In the genomic region with DNA sequence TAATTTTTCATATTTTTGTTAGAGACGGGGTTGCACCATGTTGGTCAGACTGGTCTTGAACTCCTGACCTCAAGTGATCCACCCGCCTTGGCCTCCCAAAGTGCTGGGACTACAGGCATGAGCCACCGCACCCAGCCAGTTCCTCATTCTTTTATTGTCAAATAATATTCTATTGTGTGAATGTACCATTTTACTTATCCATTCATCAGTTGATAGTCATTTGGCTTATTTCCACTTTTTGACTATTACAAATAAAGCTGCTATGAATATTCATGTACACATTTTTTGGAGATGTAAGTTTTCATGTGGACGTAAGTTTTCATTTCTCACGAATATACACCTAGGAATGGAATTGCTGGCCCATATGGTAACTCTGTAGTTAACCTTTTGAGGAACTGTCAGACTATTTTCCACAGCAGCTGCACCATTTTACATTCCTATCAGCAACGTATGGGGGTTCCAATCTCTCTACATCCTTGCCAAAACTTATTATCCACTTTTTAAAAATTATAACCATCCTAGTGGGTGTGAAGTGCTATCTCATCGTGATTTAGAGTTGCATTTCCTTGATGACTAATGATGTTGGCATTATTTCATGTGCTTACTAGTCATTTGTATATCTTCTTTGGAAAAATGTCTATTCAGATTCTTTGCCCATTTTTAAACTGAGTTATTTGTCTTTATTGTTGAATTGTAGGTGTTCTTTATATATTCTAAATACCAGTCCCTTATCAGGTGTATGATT, we compare ENCODE assay signal across 18 cellular contexts. TPM values are rescaled to one million over a fixed set of nuclear protein-coding genes. Genes with fewer than 3 reads are reported as not detected.
DNase-seq lines count a peak whose midpoint lies in the region; ATAC-seq, FAIRE-seq and TF ChIP-seq lines count a peak whose summit lies in the region.
"Had no signal": no experiment of that assay in that cellular context is flagged by ENCODE, and none has a peak within 500 bp of the region (broad histone marks: within the 10 kb centered on the region; RNA-seq: fewer than 3 reads in every experiment).

No MANE protein-coding gene starts in this region.

- POLR2A ChIA-PET in A549 (lab: Yijun Ruan, JAX): no interaction called here
- POLR2A ChIA-PET in Caco-2 (lab: Charles Lee): no interaction called here

- 75% methylated on average over 7 of the region's 7 CpGs for WGBS in A549 (ENCODE audit: missing lambda C conversion rate)

- H3K4me1 Mint-ChIP-seq in HFFc6 (ENCODE audit: low read depth) (peaks cover 21% of the 10 kb centered on the region), Caco-2 (ENCODE audit: low read depth, unreplicated experiment) (no peaks in the 10 kb centered on the region)

- H3K27me3 ChIP-seq in adipocyte (replicated peaks; ENCODE audit: control insufficient read depth, insufficient read depth, low read length): no peaks in the 10 kb centered on the region
- H3K27me3 ChIP-seq in Caco-2 (replicated peaks; ENCODE audit: control insufficient read depth, insufficient read depth, low read length): no peaks in the 10 kb centered on the region
- H3K27me3 ChIP-seq: esophagus muscularis mucosa, tibial nerve had no signal

- CTCF ChIA-PET in A549 (lab: Yijun Ruan, JAX) (no interaction called here), Caco-2 (lab: Charles Lee) (no interaction called here)

- no peak for TF ChIP-seq CTCF in A549 (IDR thresholded peaks at IDR 0.05)
- no peak for TF ChIP-seq CTCF in HFFc6 (IDR thresholded peaks at IDR 0.05)
- TF ChIP-seq CTCF in fibroblast of the aortic adventitia (IDR thresholded peaks at IDR 0.05; ENCODE audit: insufficient read depth, low read length): no peak
- no peak for TF ChIP-seq CTCF in Caco-2 (IDR thresholded peaks at IDR 0.05; ENCODE audit: insufficient read depth in 1 of 2, low read depth in 1 of 2, low read length in 1 of 2, severe bottlenecking in 1 of 2, unreplicated experiment in 1 of 2)

- no peak overlapping the region for H3K9ac ChIP-seq in adipocyte (ENCODE audit: low read length)

- peak overlapping the region; percentile 33 to 37; a peak in 2 of 6 replicates for H3K27ac ChIP-seq in A549
- H3K27ac ChIP-seq: esophagus muscularis mucosa, tibial nerve had no signal

- H3K36me3 ChIP-seq in adipocyte (ENCODE audit: control insufficient read depth, insufficient read depth, low read length, severe bottlenecking): no peaks in the 10 kb centered on the region
- H3K36me3 ChIP-seq in Caco-2 (ENCODE audit: control insufficient read depth, insufficient read depth, low read length): no peaks in the 10 kb centered on the region; the same call in 1 of the 2 replicates

- no TSS peak for BruUV-seq in Caco-2 (replicated peaks; lab: Mats Ljungman, UMichigan)

- no peak for TF ChIP-seq RAD21 in A549 (conservative IDR thresholded peaks at IDR 0.05 in 1 of 2, IDR thresholded peaks at IDR 0.05 in 1 of 2)

- H3K4me1 ChIP-seq in A549 (peaks cover 10% of the 10 kb centered on the region; the same call in 2 of the 3 replicates), adipocyte (ENCODE audit: control insufficient read depth, insufficient read depth, low read length) (peaks cover 16% of the 10 kb centered on the region), Caco-2 (no peaks in the 10 kb centered on the region)
- H3K4me1 ChIP-seq: esophagus muscularis mucosa, tibial nerve had no signal

- H3K4me2 ChIP-seq in A549: no peak overlapping the region

- ATAC-seq in A549 (no peak), GM18867 (IDR thresholded peaks at IDR 0.05; ENCODE audit: unreplicated experiment) (no peak)
- ATAC-seq: Right ventricle myocardium inferior had no signal

- H3K4me3 ChIP-seq in A549: no peak overlapping the region
- H3K4me3 ChIP-seq in adipocyte (ENCODE audit: low read length): no peak overlapping the region
- H3K4me3 ChIP-seq in fibroblast of the aortic adventitia (ENCODE audit: low read depth, low read length): no peak overlapping the region
- H3K4me3 ChIP-seq in Caco-2 (ENCODE audit: low read depth, low read length): no peak overlapping the region
- H3K4me3 ChIP-seq: esophagus muscularis mucosa, tibial nerve had no signal

- H3K27ac Mint-ChIP-seq in HFFc6 (peak overlapping the region; percentile 59), Caco-2 (ENCODE audit: unreplicated experiment) (no peak overlapping the region)
- H3K27ac Mint-ChIP-seq: activated CD4-positive, alpha-beta memory T cell treated with anti-CD3 and anti-CD28 coated beads, Interleukin-2, amount 10 ng/mL, durations not matched to agents 7 days and 5 days; immature natural killer cell; progenitor cell of endocrine pancreas had no signal

- H3K27me3 Mint-ChIP-seq in HFFc6 (ENCODE audit: insufficient read depth): peaks cover under 1% of the 10 kb centered on the region
- no peaks in the 10 kb centered on the region for H3K27me3 Mint-ChIP-seq in Caco-2 (ENCODE audit: insufficient read depth, unreplicated experiment)
- H3K27me3 Mint-ChIP-seq: activated CD4-positive, alpha-beta memory T cell treated with anti-CD3 and anti-CD28 coated beads, Interleukin-2, amount 10 ng/mL, durations not matched to agents 7 days and 5 days; central memory CD8-positive, alpha-beta T cell; progenitor cell of endocrine pancreas had no signal

- DNase-seq in A549 (ENCODE audit: low read depth in 1 of 2, low spot score in 1 of 2) (peak in 1 of 2 experiments; percentile 49), HFFc6 (peak; percentile 62), adipocyte (ENCODE audit: low read depth) (peak; percentile 13), fibroblast of the aortic adventitia (ENCODE audit: low read depth) (peak; percentile 53), middle frontal gyrus (ENCODE audit: extremely low spot score, low spot score) (no peak), Caco-2 (no peak), activated gamma-delta T cell treated with Interleukin-2 at 50 U/mL for 16 hours (no peak)
- DNase-seq: activated CD4-positive, alpha-beta memory T cell treated with anti-CD3 and anti-CD28 coated beads, Interleukin-2, amount 10 ng/mL, durations not matched to agents 7 days and 5 days; activated naive CD4-positive, alpha-beta T cell; immature natural killer cell; NCI-H1930; NCI-H748 treated with DMSO at 0.1 percent for 48 hours had no signal

- TF ChIP-seq EP300 in A549 (IDR thresholded peaks at IDR 0.05): no peak

- H3K9me3 Mint-ChIP-seq in HFFc6 (peaks cover 22% of the 10 kb centered on the region), Caco-2 (ENCODE audit: unreplicated experiment) (peaks cover 16% of the 10 kb centered on the region)
- H3K9me3 Mint-ChIP-seq: central memory CD8-positive, alpha-beta T cell had no signal

- H3K36me3 Mint-ChIP-seq in HFFc6 (ENCODE audit: low read depth): peaks cover 55% of the 10 kb centered on the region
- H3K36me3 Mint-ChIP-seq in Caco-2 (ENCODE audit: insufficient read depth, unreplicated experiment): peaks cover 19% of the 10 kb centered on the region

- TF ChIP-seq POLR2A in A549 (IDR thresholded peaks at IDR 0.05; ENCODE audit: low read length): no peak

- H3K9me3 ChIP-seq in A549: peaks cover 14% of the 10 kb centered on the region; the same call in 2 of the 3 replicates
- peaks cover 9% of the 10 kb centered on the region for H3K9me3 ChIP-seq in adipocyte (ENCODE audit: control insufficient read depth, low read length)
- peaks cover 5% of the 10 kb centered on the region for H3K9me3 ChIP-seq in Caco-2

- intact Hi-C loops in Caco-2 (cut with micrococcal nuclease; ENCODE audit: unreplicated experiment): no loop called here

- peak; percentile 79 for FAIRE-seq in A549 (lab: Jason Lieb, UNC)

- H3K4me3 Mint-ChIP-seq in HFFc6 (no peak overlapping the region), Caco-2 (ENCODE audit: unreplicated experiment) (no peak overlapping the region)
- H3K4me3 Mint-ChIP-seq: activated CD4-positive, alpha-beta memory T cell treated with anti-CD3 and anti-CD28 coated beads, Interleukin-2, amount 10 ng/mL, durations not matched to agents 7 days and 5 days; central memory CD8-positive, alpha-beta T cell; immature natural killer cell had no signal

TF ChIP-seq in A549, 52 proteins besides CTCF, POLR2A, EP300 and RAD21 (continues in another document):
- TF ChIP-seq, protein P1, sequence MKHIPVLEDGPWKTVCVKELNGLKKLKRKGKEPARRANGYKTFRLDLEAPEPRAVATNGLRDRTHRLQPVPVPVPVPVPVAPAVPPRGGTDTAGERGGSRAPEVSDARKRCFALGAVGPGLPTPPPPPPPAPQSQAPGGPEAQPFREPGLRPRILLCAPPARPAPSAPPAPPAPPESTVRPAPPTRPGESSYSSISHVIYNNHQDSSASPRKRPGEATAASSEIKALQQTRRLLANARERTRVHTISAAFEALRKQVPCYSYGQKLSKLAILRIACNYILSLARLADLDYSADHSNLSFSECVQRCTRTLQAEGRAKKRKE (CRISPR knock-in tag; IDR thresholded peaks at IDR 0.05; ENCODE audit: low read depth): no peak

RNA-seq across cellular contexts. Expression of gene PACC1, which starts 12.7 kb away (rescaled TPM):
- polyA plus RNA-seq in A549 (2011; rRNA removed): 19.6 and 24.5 TPM in 2 replicates
- polyA plus RNA-seq in A549 (2012; cell fraction: cytosol; rRNA removed): 18.5 and 26.7 TPM in 2 replicates
- 28.4 and 30.6 TPM in 2 replicates for polyA plus RNA-seq in A549 (2012; cell fraction: nucleus; rRNA removed)
- polyA plus RNA-seq in A549 (2017; fragmentation: RNase III; extraction: RNeasy Plus Mini Kit Qiagen cat#74134 plus additional on column Dnase treatment): 11.8 to 12.5 TPM (median 11.9 TPM) in 3 replicates
- 28.3 and 39.6 TPM in 2 replicates for polyA minus RNA-seq in A549 (2011; rRNA and poly(A)+ RNA removed)
- total RNA-seq in HFFc6 (2021; fragmentation: NEBNext Ultra II Directional; extraction: Animal tissue kit (Norgen Biotek cat#: 25700)): 1 to 10 TPM; 6.9 to 7.6 (median 7.4) TPM
- 2.7 and 5.1 TPM in 2 replicates for total RNA-seq in fibroblast of the aortic adventitia (ENCODE audit: low replicate concordance)
- total RNA-seq in Caco-2 (2022): 15.6 and 15.7 TPM in 2 replicates

RNA-seq across cellular contexts. Expression of gene NENF, which starts 30.7 kb away (rescaled TPM):
- 83.9 and 90.5 TPM in 2 replicates for polyA plus RNA-seq in A549 (2011; rRNA removed)
- polyA plus RNA-seq in A549 (2012; cell fraction: cytosol; rRNA removed): 98.4 and 99.7 TPM in 2 replicates
- 30.7 and 43.2 TPM in 2 replicates for polyA plus RNA-seq in A549 (2012; cell fraction: nucleus; rRNA removed)
- polyA plus RNA-seq in A549 (2017; fragmentation: RNase III; extraction: RNeasy Plus Mini Kit Qiagen cat#74134 plus additional on column Dnase treatment): 50.8 to 56.4 TPM (median 55.3 TPM) in 3 replicates
- 21.9 and 29.3 TPM in 2 replicates for polyA minus RNA-seq in A549 (2011; rRNA and poly(A)+ RNA removed)
- 10 to 100 TPM; 43.7 to 47.7 (median 46.3) TPM for total RNA-seq in HFFc6 (2021; fragmentation: NEBNext Ultra II Directional; extraction: Animal tissue kit (Norgen Biotek cat#: 25700))
- total RNA-seq in fibroblast of the aortic adventitia (ENCODE audit: low replicate concordance): 38.4 and 43.3 TPM in 2 replicates
- total RNA-seq in Caco-2 (2022): 90.1 and 95.7 TPM in 2 replicates

Comparison
In these comparisons a context has a peak if more than half of its experiments do, and no peak if none do; other contexts are left out.
1. DNase-seq: peak in HFFc6 (single experiment), adipocyte (single experiment) and fibroblast of the aortic adventitia (single experiment); none in middle frontal gyrus (single experiment), Caco-2 (0 of 2) and activated gamma-delta T cell treated with Interleukin-2 at 50 U/mL for 16 hours (single experiment).